8 cellular contexts compared by ENCODE assay signal in genomic region chr17:45060824-45061605, GRCh38. TPM values are rescaled to one million over a fixed set of nuclear protein-coding genes. Genes with fewer than 3 reads are reported as not detected.
DNase-seq lines count a peak whose midpoint lies in the region; ATAC-seq and TF ChIP-seq lines count a peak whose summit lies in the region.

NMT1 (plus strand) TSS chr17:45061317; CDS start chr17:45061330, 13 bp downstream.

- intact Hi-C loops in CD8-positive, alpha-beta T cell (cut with DNase I, micrococcal nuclease), result loop anchor here (1.0 to 10.0 kb wide), 9 partner anchors 10 to 860 kb away; partner anchors contain the start of genes DCAKD (in 2 of the 2), EFTUD2 (in 2 of the 2), HEXIM2 (in 2 of the 2) and GPATCH8 (in 1 of the 2)
- intact Hi-C loops in lower lobe of right lung (cut with DNase I), result no loop called here

- H3K4me3 Mint-ChIP-seq in CD8-positive, alpha-beta T cell, result peak within 1 kb of the TSS; percentile 97

- no peaks in the 10 kb centered on the region for H3K9me3 ChIP-seq in CD8-positive, alpha-beta T cell (ENCODE audit: low read length)
- no peaks in the 10 kb centered on the region for H3K9me3 ChIP-seq in lower lobe of right lung

- H3K36me3 ChIP-seq in CD8-positive, alpha-beta T cell (ENCODE audit: insufficient read depth, low read length), result no peaks in the 10 kb centered on the region
- H3K36me3 ChIP-seq in lower lobe of right lung, result peaks cover 5% of the 10 kb centered on the region

- peak within 1 kb of the TSS; percentile 88 for H3K4me3 ChIP-seq in CD8-positive, alpha-beta T cell (ENCODE audit: low read depth, low read length)
- H3K4me3 ChIP-seq in lower lobe of right lung, result peak within 1 kb of the TSS; percentile 96

- POLR2A ChIA-PET in CD8-positive, alpha-beta T cell (lab: Charles Lee), result interaction anchor here (0.5 to 2.3 kb wide), 13 partner anchors 9 to 359 kb away, joined by 3 to 18 read pairs (median 5); partner anchors contain the start of genes EFTUD2, HEXIM1, HEXIM2 and MAP3K14

- H3K4me1 Mint-ChIP-seq in CD8-positive, alpha-beta T cell (ENCODE audit: low read depth), result peaks cover 43% of the 10 kb centered on the region

- H3K9me3 Mint-ChIP-seq in CD8-positive, alpha-beta T cell, result no peaks in the 10 kb centered on the region

- H3K36me3 Mint-ChIP-seq in CD8-positive, alpha-beta T cell, result peaks cover 21% of the 10 kb centered on the region

- H3K4me1 ChIP-seq in CD8-positive, alpha-beta T cell (ENCODE audit: insufficient read depth, low read length), result peaks cover 32% of the 10 kb centered on the region
- H3K4me1 ChIP-seq in lower lobe of right lung, result peaks cover 51% of the 10 kb centered on the region

- ATAC-seq in CD8-positive, alpha-beta T cell, result peak; percentile 90
- ATAC-seq in GM19467 (IDR thresholded peaks at IDR 0.05; ENCODE audit: unreplicated experiment) (peak; percentile 69), lower lobe of right lung (peak; percentile 98)

- no peak for TF ChIP-seq CTCF in CD8-positive, alpha-beta T cell (IDR thresholded peaks at IDR 0.05)
- no peak for TF ChIP-seq CTCF in lower lobe of right lung (IDR thresholded peaks at IDR 0.05)

- CTCF ChIA-PET in CD8-positive, alpha-beta T cell (lab: Charles Lee), result interaction anchor here (2.2 kb wide), 1 partner anchor 74 kb away, joined by 7 read pairs; the partner anchor contains the start of gene ACBD4

- peak; percentile 88 to 97 (median 92) for DNase-seq in CD8-positive, alpha-beta T cell
- DNase-seq in HS-27A (ENCODE audit: low read depth), result peak; percentile 95
- peak; percentile 70 for DNase-seq in NK-92 (lab: John Stamatoyannopoulos, UW; ENCODE audit: unreplicated experiment)
- peak; percentile 84 to 93 for DNase-seq in activated CD8-positive, alpha-beta memory T cell treated with anti-CD3 and anti-CD28 coated beads for 1 hour (ENCODE audit: extremely low read depth in 1 of 2, low read depth in 1 of 2)
- peak; percentile 94 for DNase-seq in effector CD4-positive, alpha-beta T cell
- DNase-seq in lower lobe of right lung, result peak; percentile 97
- peak; percentile 92 to 97 (median 96) for DNase-seq in stimulated activated CD4-positive, alpha-beta T cell treated with anti-CD3 and anti-CD28 coated beads, TNF-alpha, amount 100 ng/mL, for 24 hours (ENCODE audit: low read depth in 3 of 3)

- H3K27ac ChIP-seq in CD8-positive, alpha-beta T cell (ENCODE audit: low read depth, low read length), result peak within 1 kb of the TSS; percentile 81
- peak within 1 kb of the TSS; percentile 91 for H3K27ac ChIP-seq in lower lobe of right lung

- no peaks in the 10 kb centered on the region for H3K27me3 ChIP-seq in CD8-positive, alpha-beta T cell (ENCODE audit: insufficient read depth, low read length)
- H3K27me3 ChIP-seq in lower lobe of right lung (ENCODE audit: low read depth), result no peaks in the 10 kb centered on the region

- H3K27me3 Mint-ChIP-seq in CD8-positive, alpha-beta T cell (ENCODE audit: low read depth), result no peaks in the 10 kb centered on the region

- peak within 1 kb of the TSS; percentile 99 for H3K27ac Mint-ChIP-seq in CD8-positive, alpha-beta T cell

RNA-seq across cellular contexts. Expression of gene NMT1, which starts in this region (rescaled TPM):
- 10 to 100 TPM; 62.6 to 66.6 TPM for total RNA-seq in CD8-positive, alpha-beta T cell
- 117 TPM for total RNA-seq in lower lobe of right lung

Comparison
In these comparisons a context has a peak if more than half of its experiments do, and no peak if none do; other contexts are left out.
1. Peak in every context shown above with its lines: DNase-seq, ATAC-seq, H3K4me3 ChIP-seq and H3K27ac ChIP-seq.